In the genomic region with DNA sequence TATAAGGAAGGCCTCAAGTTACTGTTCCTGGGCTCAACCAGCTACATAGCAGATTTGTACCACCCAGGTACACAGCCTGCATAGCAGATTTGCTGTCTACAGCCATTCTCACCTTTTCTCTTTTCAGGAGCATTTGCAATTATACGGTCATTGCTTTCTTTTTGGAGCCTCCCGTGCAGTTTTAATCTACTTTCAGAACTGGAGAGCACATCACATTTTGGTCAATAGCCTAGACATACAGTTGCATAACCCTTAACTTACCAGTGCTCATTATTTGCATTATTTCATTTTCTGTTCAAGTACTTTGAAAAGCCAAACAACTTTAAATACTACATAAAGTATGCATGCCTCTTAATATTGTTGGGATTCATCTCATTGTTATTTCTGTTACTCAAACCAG, we compare ENCODE assay signal across 36 cellular contexts.
"Had no signal": no experiment of that assay in that cellular context is flagged by ENCODE, and none has a peak within 500 bp of the region (broad histone marks: within the 10 kb centered on the region; RNA-seq: fewer than 3 reads in every experiment).

No MANE protein-coding gene starts in this region.

- H3K4me3 Mint-ChIP-seq: activated B cell treated with CpG ODN at 0.5 μM for 24 hours; activated CD4-positive, alpha-beta memory T cell treated with anti-CD3 and anti-CD28 coated beads for 36 hours; activated CD4-positive, alpha-beta T cell treated with anti-CD3 and anti-CD28 coated beads, Interleukin-2, amount 10 ng/mL, durations not matched to agents 24 days and 14 days; activated CD8-positive, alpha-beta T cell treated with anti-CD3 and anti-CD28 coated beads for 36 hours; activated naive CD4-positive, alpha-beta T cell treated with anti-CD3 and anti-CD28 coated beads for 36 hours; activated naive CD8-positive, alpha-beta T cell treated with anti-CD3 and anti-CD28 coated beads for 36 hours; activated T-cell treated with anti-CD3 and anti-CD28 coated beads, Interleukin-2, amount 50 U/mL, for 4 hours; activated T-cell treated with anti-CD3 and anti-CD28 coated beads, Interleukin-2, amount 50 U/mL, for 72 hours; activated T-helper 1 cell treated with anti-CD3 and anti-CD28 coated beads, Interleukin-12 subunit alpha, Interleukin-12 subunit beta, Interleukin-2, Interleukin-4 antibody, amounts not matched to agents 30 ng/mL and 10 ng/mL and 1 ng/mL, durations not matched to agents 14 hours and 24 hours and 36 hours; activated T-helper 17 cell treated with anti-CD3 and anti-CD28 coated beads, Interleukin-2, amount 50 U/mL, for 72 hours; T-helper 1 cell treated with Interleukin-12 subunit alpha and Interleukin-12 subunit beta and Interleukin-4 antibody, amounts not matched to agents 30 μg/mL and 1 μg/mL, for 36 hours; T-helper 2 cell treated with Interferon-gamma antibody and Interleukin-4, amounts not matched to agents 5 μg/mL and 100 μg/mL, for 36 hours had no signal

- H3K9me3 ChIP-seq: adrenal gland, body of pancreas, breast epithelium had no signal

- H3K4me1 Mint-ChIP-seq: activated B cell treated with CpG ODN at 0.5 μM for 24 hours; activated CD4-positive, alpha-beta T cell treated with anti-CD3 and anti-CD28 coated beads, Interleukin-2, amount 10 ng/mL, durations not matched to agents 24 days and 14 days had no signal

- FAIRE-seq: astrocyte, TTC549 had no signal

- ATAC-seq: activated CD8-positive, alpha-beta T cell treated with anti-CD3 and anti-CD28 coated beads for 36 hours; activated naive CD4-positive, alpha-beta T cell treated with anti-CD3 and anti-CD28 coated beads, Interleukin-2, amount 50 U/mL, for 72 hours; activated T-cell treated with anti-CD3 and anti-CD28 coated beads, Interleukin-2, amount 50 U/mL, for 4 hours; activated T-cell treated with anti-CD3 and anti-CD28 coated beads, Interleukin-2, amount 50 U/mL, for 72 hours; activated T-helper 17 cell treated with anti-CD3 and anti-CD28 coated beads, Interleukin-2, amount 50 U/mL, for 72 hours; body of pancreas had no signal

- H3K27ac ChIP-seq: adrenal gland, body of pancreas, brain microvascular endothelial cell, breast epithelium, VCaP had no signal

- H3K36me3 ChIP-seq: adrenal gland, brain microvascular endothelial cell, breast epithelium had no signal

- H3K4me1 ChIP-seq: adrenal gland, body of pancreas, breast epithelium had no signal

- H3K27me3 Mint-ChIP-seq: activated B cell treated with CpG ODN at 0.5 μM for 24 hours; activated CD4-positive, alpha-beta memory T cell treated with anti-CD3 and anti-CD28 coated beads for 36 hours; activated CD4-positive, alpha-beta T cell treated with anti-CD3 and anti-CD28 coated beads, Interleukin-2, amount 10 ng/mL, durations not matched to agents 24 days and 14 days; activated CD8-positive, alpha-beta T cell treated with anti-CD3 and anti-CD28 coated beads for 36 hours; activated naive CD8-positive, alpha-beta T cell treated with anti-CD3 and anti-CD28 coated beads for 36 hours; activated T-helper 17 cell treated with anti-CD3 and anti-CD28 coated beads, Interleukin-2, amount 50 U/mL, for 72 hours had no signal

- H3K4me3 ChIP-seq: adrenal gland, body of pancreas, breast epithelium had no signal

- H3K9me3 Mint-ChIP-seq: activated B cell treated with CpG ODN at 0.5 μM for 24 hours; activated CD4-positive, alpha-beta memory T cell treated with anti-CD3 and anti-CD28 coated beads for 36 hours; activated CD4-positive, alpha-beta T cell treated with anti-CD3 and anti-CD28 coated beads, Interleukin-2, amount 10 ng/mL, durations not matched to agents 24 days and 14 days; activated CD8-positive, alpha-beta T cell treated with anti-CD3 and anti-CD28 coated beads for 36 hours; activated naive CD4-positive, alpha-beta T cell treated with anti-CD3 and anti-CD28 coated beads for 36 hours; activated naive CD4-positive, alpha-beta T cell treated with anti-CD3 and anti-CD28 coated beads, Interleukin-2, amount 50 U/mL, for 72 hours; activated naive CD8-positive, alpha-beta T cell treated with anti-CD3 and anti-CD28 coated beads for 36 hours; activated T-cell treated with anti-CD3 and anti-CD28 coated beads, Interleukin-2, amount 50 U/mL, for 4 hours; activated T-cell treated with anti-CD3 and anti-CD28 coated beads, Interleukin-2, amount 50 U/mL, for 72 hours; activated T-helper 1 cell treated with anti-CD3 and anti-CD28 coated beads, Interleukin-12 subunit alpha, Interleukin-12 subunit beta, Interleukin-2, Interleukin-4 antibody, amounts not matched to agents 30 ng/mL and 10 ng/mL and 1 ng/mL, durations not matched to agents 14 hours and 24 hours and 36 hours; activated T-helper 17 cell treated with anti-CD3 and anti-CD28 coated beads, Interleukin-2, amount 50 U/mL, for 72 hours; T-helper 1 cell treated with Interleukin-12 subunit alpha and Interleukin-12 subunit beta and Interleukin-4 antibody, amounts not matched to agents 30 μg/mL and 1 μg/mL, for 36 hours; T-helper 2 cell treated with Interferon-gamma antibody and Interleukin-4, amounts not matched to agents 5 μg/mL and 100 μg/mL, for 36 hours had no signal

- DNase-seq: activated B cell treated with CpG ODN at 0.5 μM for 24 hours; activated CD4-positive, alpha-beta memory T cell treated with anti-CD3 and anti-CD28 coated beads for 36 hours; activated CD4-positive, alpha-beta T cell treated with anti-CD3 and anti-CD28 coated beads for 4 hours; activated CD4-positive, alpha-beta T cell treated with anti-CD3 and anti-CD28 coated beads, Interleukin-2, amount 10 ng/mL, durations not matched to agents 24 days and 14 days; activated CD4-positive, alpha-beta T cell treated with anti-CD3 and anti-CD28 coated beads, Interleukin-2, amount 50 U/mL, for 1 hour; activated CD4-positive, alpha-beta T cell treated with anti-CD3 and anti-CD28 coated beads, Interleukin-2, amount 50 U/mL, for 4 hours; activated CD4-positive, CD25-positive, alpha-beta regulatory T cell treated with anti-CD3 and anti-CD28 coated beads, Interleukin-2, amount 50 U/mL, for 72 hours; activated CD8-positive, alpha-beta memory T cell treated with anti-CD3 and anti-CD28 coated beads, Interleukin-2, amount 50 U/mL, for 4 hours; activated CD8-positive, alpha-beta T cell treated with anti-CD3 and anti-CD28 coated beads for 36 hours; activated effector memory CD4-positive, alpha-beta T cell treated with anti-CD3 and anti-CD28 coated beads, Interleukin-2, amount 50 U/mL, for 16 hours; activated gamma-delta T cell treated with Interleukin-2 at 50 U/mL for 16 hours; activated naive CD4-positive, alpha-beta T cell; activated naive CD4-positive, alpha-beta T cell treated with anti-CD3 and anti-CD28 coated beads for 36 hours; activated naive CD4-positive, alpha-beta T cell treated with anti-CD3 and anti-CD28 coated beads, Interleukin-2, amount 50 U/mL, for 16 hours; activated naive CD8-positive, alpha-beta T cell treated with anti-CD3 and anti-CD28 coated beads for 36 hours; activated T-cell treated with anti-CD3 and anti-CD28 coated beads for 4 hours; activated T-cell treated with anti-CD3 and anti-CD28 coated beads, Interleukin-2, amount 50 U/mL, for 1 hour; activated T-cell treated with anti-CD3 and anti-CD28 coated beads, Interleukin-2, amount 50 U/mL, for 4 hours; activated T-cell treated with anti-CD3 and anti-CD28 coated beads, Interleukin-2, amount 50 U/mL, for 72 hours; adrenal gland; amniotic stem cell; aorta; body of pancreas; brain microvascular endothelial cell; central memory CD4-positive, alpha-beta T cell; T-helper 2 cell; T-helper 9 cell had no signal

- H3K27me3 ChIP-seq: adrenal gland, body of pancreas, breast epithelium had no signal

- H3K27ac Mint-ChIP-seq: activated B cell treated with CpG ODN at 0.5 μM for 24 hours; activated CD4-positive, alpha-beta memory T cell treated with anti-CD3 and anti-CD28 coated beads for 36 hours; activated CD4-positive, alpha-beta T cell treated with anti-CD3 and anti-CD28 coated beads, Interleukin-2, amount 10 ng/mL, durations not matched to agents 24 days and 14 days; activated CD8-positive, alpha-beta T cell treated with anti-CD3 and anti-CD28 coated beads for 36 hours; activated naive CD4-positive, alpha-beta T cell treated with anti-CD3 and anti-CD28 coated beads for 36 hours; activated naive CD4-positive, alpha-beta T cell treated with anti-CD3 and anti-CD28 coated beads, Interleukin-2, amount 50 U/mL, for 72 hours; activated naive CD8-positive, alpha-beta T cell treated with anti-CD3 and anti-CD28 coated beads for 36 hours; activated T-cell treated with anti-CD3 and anti-CD28 coated beads, Interleukin-2, amount 50 U/mL, for 72 hours; activated T-helper 1 cell treated with anti-CD3 and anti-CD28 coated beads, Interleukin-12 subunit alpha, Interleukin-12 subunit beta, Interleukin-2, Interleukin-4 antibody, amounts not matched to agents 30 ng/mL and 10 ng/mL and 1 ng/mL, durations not matched to agents 14 hours and 24 hours and 36 hours; activated T-helper 17 cell treated with anti-CD3 and anti-CD28 coated beads, Interleukin-2, amount 50 U/mL, for 72 hours; T-helper 1 cell treated with Interleukin-12 subunit alpha and Interleukin-12 subunit beta and Interleukin-4 antibody, amounts not matched to agents 30 μg/mL and 1 μg/mL, for 36 hours; T-helper 2 cell treated with Interferon-gamma antibody and Interleukin-4, amounts not matched to agents 5 μg/mL and 100 μg/mL, for 36 hours had no signal
